Comparison of ENCODE assay signal across 11 cellular contexts in genomic region chr6:135240711-135241110, GRCh38.
"Had no signal": no experiment of that assay in that cellular context is flagged by ENCODE, and none has a peak within 500 bp of the region (broad histone marks: within the 10 kb centered on the region; RNA-seq: fewer than 3 reads in every experiment).

No MANE protein-coding gene starts in this region.

- FAIRE-seq: H1, H54 had no signal

- ATAC-seq: GM23338, HCT116 had no signal

- H3K9me3 ChIP-seq: HAP-1 had no signal

- H2AFZ ChIP-seq: GM23248, GM23338 had no signal

- H3K9ac ChIP-seq: GM23248 had no signal

- H3K4me1 ChIP-seq: HAP-1 had no signal

- H3K36me3 ChIP-seq: HAP-1 had no signal

- H3K4me2 ChIP-seq: GM23338 had no signal

- DNase-seq: GM23248, GOT3, H7, H9, HCEC 1CT, HFFc6 had no signal

- H3K27ac ChIP-seq: GM23248 had no signal

- H3K4me3 ChIP-seq: GM23248, GM23338, HAP-1 had no signal
